1 cellular context compared by ENCODE assay signal in genomic region chr7:106659963-106660861, GRCh38.
A peak's percentile ranks its signal among the peaks of the same experiment; 100 is the strongest.
TF ChIP-seq lines count a peak whose summit lies in the region.

No MANE protein-coding gene starts in this region.

TF ChIP-seq in K562, 482 proteins besides CTCF, POLR2A, EP300 and RAD21 (continued from another document and continues in another):
- TF ChIP-seq HNRNPLL (IDR thresholded peaks at IDR 0.05; ENCODE audit: low read depth, low read length, poor library complexity, severe bottlenecking): peak; percentile 49
- TF ChIP-seq ZNF146 (CRISPR knock-in tag; IDR thresholded peaks at IDR 0.05; ENCODE audit: unreplicated experiment): no peak
- peak; percentile 95 for TF ChIP-seq E2F5 (CRISPR knock-in tag; IDR thresholded peaks at IDR 0.05)
- no peak; the same call in 1 of the 2 replicates for TF ChIP-seq ZNF707 (CRISPR knock-in tag; conservative IDR thresholded peaks at IDR 0.05)
- no peak for TF ChIP-seq BDP1 (IDR thresholded peaks at IDR 0.05; ENCODE audit: insufficient read depth, insufficient read length)
- TF ChIP-seq EGR1 (conservative IDR thresholded peaks at IDR 0.05): no peak
- no peak for TF ChIP-seq CBFA2T3 (IDR thresholded peaks at IDR 0.05)
- TF ChIP-seq ZNF77 (CRISPR knock-in tag; IDR thresholded peaks at IDR 0.05): no peak
- no peak for TF ChIP-seq SAFB2 (IDR thresholded peaks at IDR 0.05; ENCODE audit: borderline replicate concordance, low read depth, low read length, severe bottlenecking)
- peak in 1 of 2 experiments; percentile 81 for TF ChIP-seq FOXK2 (conservative IDR thresholded peaks at IDR 0.05 in 1 of 2, IDR thresholded peaks at IDR 0.05 in 1 of 2; ENCODE audit: low read depth in 2 of 2)
- TF ChIP-seq CREBBP (IDR thresholded peaks at IDR 0.05; ENCODE audit: low read depth, low read length): no peak
- TF ChIP-seq, protein P1, sequence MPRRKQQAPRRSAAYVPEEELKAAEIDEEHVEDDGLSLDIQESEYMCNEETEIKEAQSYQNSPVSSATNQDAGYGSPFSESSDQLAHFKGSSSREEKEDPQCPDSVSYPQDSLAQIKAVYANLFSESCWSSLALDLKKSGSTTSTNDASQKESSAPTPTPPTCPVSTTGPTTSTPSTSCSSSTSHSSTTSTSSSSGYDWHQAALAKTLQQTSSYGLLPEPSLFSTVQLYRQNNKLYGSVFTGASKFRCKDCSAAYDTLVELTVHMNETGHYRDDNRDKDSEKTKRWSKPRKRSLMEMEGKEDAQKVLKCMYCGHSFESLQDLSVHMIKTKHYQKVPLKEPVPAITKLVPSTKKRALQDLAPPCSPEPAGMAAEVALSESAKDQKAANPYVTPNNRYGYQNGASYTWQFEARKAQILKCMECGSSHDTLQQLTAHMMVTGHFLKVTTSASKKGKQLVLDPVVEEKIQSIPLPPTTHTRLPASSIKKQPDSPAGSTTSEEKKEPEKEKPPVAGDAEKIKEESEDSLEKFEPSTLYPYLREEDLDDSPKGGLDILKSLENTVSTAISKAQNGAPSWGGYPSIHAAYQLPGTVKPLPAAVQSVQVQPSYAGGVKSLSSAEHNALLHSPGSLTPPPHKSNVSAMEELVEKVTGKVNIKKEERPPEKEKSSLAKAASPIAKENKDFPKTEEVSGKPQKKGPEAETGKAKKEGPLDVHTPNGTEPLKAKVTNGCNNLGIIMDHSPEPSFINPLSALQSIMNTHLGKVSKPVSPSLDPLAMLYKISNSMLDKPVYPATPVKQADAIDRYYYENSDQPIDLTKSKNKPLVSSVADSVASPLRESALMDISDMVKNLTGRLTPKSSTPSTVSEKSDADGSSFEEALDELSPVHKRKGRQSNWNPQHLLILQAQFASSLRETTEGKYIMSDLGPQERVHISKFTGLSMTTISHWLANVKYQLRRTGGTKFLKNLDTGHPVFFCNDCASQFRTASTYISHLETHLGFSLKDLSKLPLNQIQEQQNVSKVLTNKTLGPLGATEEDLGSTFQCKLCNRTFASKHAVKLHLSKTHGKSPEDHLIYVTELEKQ (CRISPR knock-in tag; IDR thresholded peaks at IDR 0.05): 0 out of 2 replicates have a peak, but pooled peaks have one; percentile 48
- TF ChIP-seq, protein P2, sequence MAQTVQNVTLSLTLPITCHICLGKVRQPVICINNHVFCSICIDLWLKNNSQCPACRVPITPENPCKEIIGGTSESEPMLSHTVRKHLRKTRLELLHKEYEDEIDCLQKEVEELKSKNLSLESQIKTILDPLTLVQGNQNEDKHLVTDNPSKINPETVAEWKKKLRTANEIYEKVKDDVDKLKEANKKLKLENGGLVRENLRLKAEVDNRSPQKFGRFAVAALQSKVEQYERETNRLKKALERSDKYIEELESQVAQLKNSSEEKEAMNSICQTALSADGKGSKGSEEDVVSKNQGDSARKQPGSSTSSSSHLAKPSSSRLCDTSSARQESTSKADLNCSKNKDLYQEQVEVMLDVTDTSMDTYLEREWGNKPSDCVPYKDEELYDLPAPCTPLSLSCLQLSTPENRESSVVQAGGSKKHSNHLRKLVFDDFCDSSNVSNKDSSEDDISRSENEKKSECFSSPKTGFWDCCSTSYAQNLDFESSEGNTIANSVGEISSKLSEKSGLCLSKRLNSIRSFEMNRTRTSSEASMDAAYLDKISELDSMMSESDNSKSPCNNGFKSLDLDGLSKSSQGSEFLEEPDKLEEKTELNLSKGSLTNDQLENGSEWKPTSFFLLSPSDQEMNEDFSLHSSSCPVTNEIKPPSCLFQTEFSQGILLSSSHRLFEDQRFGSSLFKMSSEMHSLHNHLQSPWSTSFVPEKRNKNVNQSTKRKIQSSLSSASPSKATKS (CRISPR knock-in tag; IDR thresholded peaks at IDR 0.05): no peak
- no peak for TF ChIP-seq HMG20B (CRISPR knock-in tag; IDR thresholded peaks at IDR 0.05)
- TF ChIP-seq KDM1A (IDR thresholded peaks at IDR 0.05): peak; percentile 27 to 60; a peak in 2 of 4 replicates
- no peak for TF ChIP-seq ZNF551 (CRISPR knock-in tag; IDR thresholded peaks at IDR 0.05)
- TF ChIP-seq ZNF324 (CRISPR knock-in tag; IDR thresholded peaks at IDR 0.05): 0 out of 2 replicates have a peak, but pooled peaks have one; percentile 12
- peak; percentile 60 to 65; a peak in 3 of 4 replicates for TF ChIP-seq NRF1 (conservative IDR thresholded peaks at IDR 0.05 in 1 of 2, IDR thresholded peaks at IDR 0.05 in 1 of 2)
- TF ChIP-seq XRCC5 (IDR thresholded peaks at IDR 0.05; ENCODE audit: low read depth, low read length): peak; percentile 90
- TF ChIP-seq, protein P3, sequence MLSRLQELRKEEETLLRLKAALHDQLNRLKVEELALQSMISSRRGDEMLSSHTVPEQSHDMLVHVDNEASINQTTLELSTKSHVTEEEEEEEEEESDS (CRISPR knock-in tag; IDR thresholded peaks at IDR 0.05): no peak
- no peak for TF ChIP-seq ZNF444 (CRISPR knock-in tag; IDR thresholded peaks at IDR 0.05)
- TF ChIP-seq ZNF197 (CRISPR knock-in tag; IDR thresholded peaks at IDR 0.05; ENCODE audit: low read depth): peak; percentile 81
- peak; percentile 83 for TF ChIP-seq SOX6 (IDR thresholded peaks at IDR 0.05)
- peak; percentile 80 for TF ChIP-seq TAF1 (IDR thresholded peaks at IDR 0.05; ENCODE audit: control insufficient read depth, extremely low read depth, insufficient read depth, low read length, severe bottlenecking)
- peak; percentile 61 for TF ChIP-seq FOSL1 (tag; conservative IDR thresholded peaks at IDR 0.05)
- TF ChIP-seq, protein P4, sequence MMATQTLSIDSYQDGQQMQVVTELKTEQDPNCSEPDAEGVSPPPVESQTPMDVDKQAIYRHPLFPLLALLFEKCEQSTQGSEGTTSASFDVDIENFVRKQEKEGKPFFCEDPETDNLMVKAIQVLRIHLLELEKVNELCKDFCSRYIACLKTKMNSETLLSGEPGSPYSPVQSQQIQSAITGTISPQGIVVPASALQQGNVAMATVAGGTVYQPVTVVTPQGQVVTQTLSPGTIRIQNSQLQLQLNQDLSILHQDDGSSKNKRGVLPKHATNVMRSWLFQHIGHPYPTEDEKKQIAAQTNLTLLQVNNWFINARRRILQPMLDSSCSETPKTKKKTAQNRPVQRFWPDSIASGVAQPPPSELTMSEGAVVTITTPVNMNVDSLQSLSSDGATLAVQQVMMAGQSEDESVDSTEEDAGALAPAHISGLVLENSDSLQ (IDR thresholded peaks at IDR 0.05): peak; percentile 68; the same call in 1 of the 2 replicates
- TF ChIP-seq MXI1 (IDR thresholded peaks at IDR 0.05; ENCODE audit: low read depth, low read length): no peak
- peak; percentile 21 to 90; a peak in 2 of 4 replicates for TF ChIP-seq MLLT1 (IDR thresholded peaks at IDR 0.05)
- TF ChIP-seq RHOXF2B (CRISPR knock-in tag; conservative IDR thresholded peaks at IDR 0.05): 0 out of 2 replicates have a peak, but pooled peaks have one; percentile 57
- no peak for TF ChIP-seq POLR3G (IDR thresholded peaks at IDR 0.05; ENCODE audit: extremely low read depth, insufficient read length, insufficient replicate concordance)
- no peak for TF ChIP-seq IFI16 (CRISPR knock-in tag; IDR thresholded peaks at IDR 0.05)
- TF ChIP-seq, protein P5, sequence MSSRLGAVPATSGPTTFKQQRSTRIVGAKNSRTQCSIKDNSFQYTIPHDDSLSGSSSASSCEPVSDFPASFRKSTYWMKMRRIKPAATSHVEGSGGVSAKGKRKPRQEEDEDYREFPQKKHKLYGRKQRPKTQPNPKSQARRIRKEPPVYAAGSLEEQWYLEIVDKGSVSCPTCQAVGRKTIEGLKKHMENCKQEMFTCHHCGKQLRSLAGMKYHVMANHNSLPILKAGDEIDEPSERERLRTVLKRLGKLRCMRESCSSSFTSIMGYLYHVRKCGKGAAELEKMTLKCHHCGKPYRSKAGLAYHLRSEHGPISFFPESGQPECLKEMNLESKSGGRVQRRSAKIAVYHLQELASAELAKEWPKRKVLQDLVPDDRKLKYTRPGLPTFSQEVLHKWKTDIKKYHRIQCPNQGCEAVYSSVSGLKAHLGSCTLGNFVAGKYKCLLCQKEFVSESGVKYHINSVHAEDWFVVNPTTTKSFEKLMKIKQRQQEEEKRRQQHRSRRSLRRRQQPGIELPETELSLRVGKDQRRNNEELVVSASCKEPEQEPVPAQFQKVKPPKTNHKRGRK (tag; IDR thresholded peaks at IDR 0.05): no peak
- TF ChIP-seq, protein P6, sequence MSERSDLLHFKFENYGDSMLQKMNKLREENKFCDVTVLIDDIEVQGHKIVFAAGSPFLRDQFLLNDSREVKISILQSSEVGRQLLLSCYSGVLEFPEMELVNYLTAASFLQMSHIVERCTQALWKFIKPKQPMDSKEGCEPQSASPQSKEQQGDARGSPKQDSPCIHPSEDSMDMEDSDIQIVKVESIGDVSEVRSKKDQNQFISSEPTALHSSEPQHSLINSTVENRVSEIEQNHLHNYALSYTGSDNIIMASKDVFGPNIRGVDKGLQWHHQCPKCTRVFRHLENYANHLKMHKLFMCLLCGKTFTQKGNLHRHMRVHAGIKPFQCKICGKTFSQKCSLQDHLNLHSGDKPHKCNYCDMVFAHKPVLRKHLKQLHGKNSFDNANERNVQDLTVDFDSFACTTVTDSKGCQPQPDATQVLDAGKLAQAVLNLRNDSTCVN (CRISPR knock-in tag; IDR thresholded peaks at IDR 0.05): 0 out of 2 replicates have a peak, but pooled peaks have one; percentile 54
- no peak for TF ChIP-seq ZNF655 (CRISPR knock-in tag; IDR thresholded peaks at IDR 0.05)
- TF ChIP-seq TCF15 (CRISPR knock-in tag; IDR thresholded peaks at IDR 0.05): 0 out of 2 replicates have a peak, but pooled peaks have one; percentile 23
- peak; percentile 63 for TF ChIP-seq RBBP5 (IDR thresholded peaks at IDR 0.05; ENCODE audit: borderline replicate concordance, insufficient read depth, low read length, poor library complexity, severe bottlenecking)
- peak; percentile 89 for TF ChIP-seq BRD9 (IDR thresholded peaks at IDR 0.05; ENCODE audit: low read depth, partially characterized antibody)
- TF ChIP-seq ZMIZ1 (IDR thresholded peaks at IDR 0.05; ENCODE audit: low read depth in 2 of 2, low read length in 2 of 2): peak in 1 of 2 experiments; percentile 72; a peak in 2 of 4 replicates
- TF ChIP-seq ZNF165 (CRISPR knock-in tag; IDR thresholded peaks at IDR 0.05; ENCODE audit: borderline replicate concordance): peak; percentile 73; the same call in 1 of the 2 replicates
- TF ChIP-seq MTA2 (IDR thresholded peaks at IDR 0.05; ENCODE audit: low read depth): peak; percentile 47
- no peak for TF ChIP-seq PTTG1 (tag; IDR thresholded peaks at IDR 0.05; ENCODE audit: low read depth)
- peak; percentile 56 for TF ChIP-seq OTX1 (CRISPR knock-in tag; IDR thresholded peaks at IDR 0.05)
- peak; percentile 8 for TF ChIP-seq KDM5B (IDR thresholded peaks at IDR 0.05; ENCODE audit: insufficient replicate concordance, low read depth, low read length)
- TF ChIP-seq, protein P7, sequence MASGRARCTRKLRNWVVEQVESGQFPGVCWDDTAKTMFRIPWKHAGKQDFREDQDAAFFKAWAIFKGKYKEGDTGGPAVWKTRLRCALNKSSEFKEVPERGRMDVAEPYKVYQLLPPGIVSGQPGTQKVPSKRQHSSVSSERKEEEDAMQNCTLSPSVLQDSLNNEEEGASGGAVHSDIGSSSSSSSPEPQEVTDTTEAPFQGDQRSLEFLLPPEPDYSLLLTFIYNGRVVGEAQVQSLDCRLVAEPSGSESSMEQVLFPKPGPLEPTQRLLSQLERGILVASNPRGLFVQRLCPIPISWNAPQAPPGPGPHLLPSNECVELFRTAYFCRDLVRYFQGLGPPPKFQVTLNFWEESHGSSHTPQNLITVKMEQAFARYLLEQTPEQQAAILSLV (tag; IDR thresholded peaks at IDR 0.05): no peak
